Comparison of ENCODE assay signal across 18 cellular contexts in the genomic region with DNA sequence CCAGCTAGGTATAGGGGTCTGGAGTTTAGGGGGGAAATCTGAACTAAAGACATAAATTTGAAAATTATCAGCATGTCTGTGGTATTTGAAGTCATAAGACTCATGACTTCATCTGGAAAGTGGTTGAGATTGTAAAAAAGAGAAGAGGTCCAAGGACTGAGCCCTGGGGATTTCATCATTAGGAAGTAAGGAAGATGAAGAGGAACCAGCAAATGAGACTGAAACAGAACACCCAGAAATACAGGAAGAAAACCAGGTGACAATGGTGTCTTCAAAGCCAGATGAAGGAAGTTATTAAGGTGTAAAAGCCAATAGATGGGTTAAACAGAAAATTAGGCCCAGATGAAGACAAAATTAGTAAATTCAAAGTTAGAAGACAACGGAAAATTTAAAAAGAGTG.
"Had no signal": no experiment of that assay in that cellular context is flagged by ENCODE, and none has a peak within 500 bp of the region (broad histone marks: within the 10 kb centered on the region; RNA-seq: fewer than 3 reads in every experiment).

No MANE protein-coding gene starts in this region.

- H3K36me3 Mint-ChIP-seq: immature natural killer cell; naive thymus-derived CD8-positive, alpha-beta T cell had no signal

- H3K27me3 Mint-ChIP-seq: activated naive CD8-positive, alpha-beta T cell treated with anti-CD3 and anti-CD28 coated beads for 36 hours; naive thymus-derived CD8-positive, alpha-beta T cell had no signal

- H3K4me3 ChIP-seq: dorsolateral prefrontal cortex, lung, transverse colon had no signal

- H3K4me3 Mint-ChIP-seq: activated CD4-positive, alpha-beta T cell treated with anti-CD3 and anti-CD28 coated beads, Interleukin-2, amount 10 ng/mL, durations not matched to agents 7 days and 5 days; activated naive CD8-positive, alpha-beta T cell treated with anti-CD3 and anti-CD28 coated beads for 36 hours; immature natural killer cell; naive thymus-derived CD8-positive, alpha-beta T cell; WTC11 had no signal

- H3K36me3 ChIP-seq: transverse colon had no signal

- H3K4me1 Mint-ChIP-seq: activated CD4-positive, alpha-beta T cell treated with anti-CD3 and anti-CD28 coated beads, Interleukin-2, amount 10 ng/mL, durations not matched to agents 7 days and 5 days; activated naive CD8-positive, alpha-beta T cell treated with anti-CD3 and anti-CD28 coated beads for 36 hours; immature natural killer cell had no signal

- H3K27me3 ChIP-seq: dorsolateral prefrontal cortex, transverse colon had no signal

- DNase-seq: activated CD4-positive, alpha-beta T cell treated with anti-CD3 and anti-CD28 coated beads, Interleukin-2, amount 10 ng/mL, durations not matched to agents 7 days and 5 days; activated CD8-positive, alpha-beta memory T cell treated with anti-CD3 and anti-CD28 coated beads for 24 hours; activated effector memory CD4-positive, alpha-beta T cell treated with Interleukin-2 at 50 U/mL for 16 hours; activated naive CD8-positive, alpha-beta T cell treated with anti-CD3 and anti-CD28 coated beads for 36 hours; activated T-cell treated with anti-CD3 and anti-CD28 coated beads for 4 hours; anterior cingulate cortex; dorsolateral prefrontal cortex; glutamatergic neuron; immature natural killer cell; naive thymus-derived CD8-positive, alpha-beta T cell; right cardiac atrium; small intestine; T-helper 1 cell; transverse colon had no signal

- ATAC-seq: esophagus mucosa; naive thymus-derived CD8-positive, alpha-beta T cell; right cardiac atrium; WTC11 had no signal

- H3K4me1 ChIP-seq: transverse colon had no signal

- H3K27ac ChIP-seq: dorsolateral prefrontal cortex, transverse colon had no signal

- H3K27ac Mint-ChIP-seq: activated CD4-positive, alpha-beta T cell treated with anti-CD3 and anti-CD28 coated beads, Interleukin-2, amount 10 ng/mL, durations not matched to agents 7 days and 5 days; activated naive CD8-positive, alpha-beta T cell treated with anti-CD3 and anti-CD28 coated beads for 36 hours; immature natural killer cell; progenitor cell of endocrine pancreas; WTC11 had no signal
